17 cellular contexts compared by ENCODE assay signal in the genomic region with DNA sequence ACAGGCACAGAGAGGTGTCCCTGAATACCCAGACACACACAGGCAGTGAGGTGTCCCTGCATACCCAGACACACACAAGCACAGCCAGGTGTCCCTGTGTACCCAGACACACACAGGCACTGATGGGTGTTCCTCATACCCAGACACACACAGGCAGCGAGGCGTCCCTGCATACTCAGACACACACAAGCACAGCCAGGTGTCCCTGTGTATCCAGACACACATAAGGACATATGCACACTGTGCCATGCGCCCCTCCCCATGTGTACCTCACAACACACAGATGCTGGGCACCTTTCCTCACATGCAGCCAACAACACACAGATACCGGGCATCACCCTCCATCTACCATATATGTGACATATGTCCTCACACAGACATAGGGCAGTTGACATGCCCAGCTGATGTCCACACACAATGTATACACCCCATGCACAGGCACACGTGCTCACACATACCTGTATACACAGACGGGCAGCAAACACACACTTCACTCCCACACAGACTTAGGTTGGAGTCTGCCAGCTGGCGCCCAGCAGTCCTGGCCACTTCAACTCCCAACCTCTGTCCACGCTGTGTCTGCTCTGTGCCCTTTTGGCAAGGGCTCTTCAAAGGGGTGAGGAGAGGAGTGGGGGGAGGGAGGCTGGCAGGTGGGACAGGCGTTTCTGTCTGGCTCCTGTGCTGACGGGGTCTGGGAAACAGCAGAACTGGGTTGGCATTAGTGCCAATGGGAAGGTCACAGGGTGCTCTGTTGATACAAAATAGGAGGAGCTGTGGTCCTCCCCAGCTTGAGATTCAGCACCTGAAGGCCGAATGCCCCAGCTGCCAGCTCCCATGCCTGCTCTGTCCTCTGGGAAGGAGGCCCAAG.
DNase-seq lines count a peak whose midpoint lies in the region; ATAC-seq and TF ChIP-seq lines count a peak whose summit lies in the region.
"Had no signal": no experiment of that assay in that cellular context is flagged by ENCODE, and none has a peak within 500 bp of the region (broad histone marks: within the 10 kb centered on the region; RNA-seq: fewer than 3 reads in every experiment).

No MANE protein-coding gene starts in this region.

- peak overlapping the region; percentile 49 for H3K14ac ChIP-seq in neuronal stem cell (ENCODE audit: low read length)

- H2BK120ac ChIP-seq in neuronal stem cell (ENCODE audit: low read depth, low read length): no peak overlapping the region

- H2AK5ac ChIP-seq in neuronal stem cell (ENCODE audit: low read depth, low read length): peak overlapping the region; percentile 74

- peak overlapping the region; percentile 71 for H3K18ac ChIP-seq in neuronal stem cell (ENCODE audit: low read length)

- peak overlapping the region; percentile 22 for H3K23ac ChIP-seq in neuronal stem cell (ENCODE audit: low read depth, low read length, poor library complexity)

- H3K9me3 ChIP-seq in heart left ventricle: peaks cover 0 to 10% (median 0%) of the 10 kb centered on the region in 12 donors
- H3K9me3 ChIP-seq in neuronal stem cell (replicated peaks in 1 of 2; ENCODE audit: control insufficient read depth in 2 of 2, insufficient read depth in 1 of 2, low read depth in 1 of 2, low read length in 2 of 2): no peaks in the 10 kb centered on the region
- H3K9me3 ChIP-seq: A549, Caco-2, SK-N-SH had no signal

- DNase-seq in NCI-H524 (lab: John Stamatoyannopoulos, UW) (peak; percentile 22 to 40), NCI-H524 treated with DMSO at 0.1 percent for 48 hours (lab: John Stamatoyannopoulos, UW) (no peak), NCI-H1105 treated with DMSO at 0.1 percent for 48 hours (lab: John Stamatoyannopoulos, UW) (peak; percentile 44), heart left ventricle (peak in 1 of 5 donors; percentile 45), neuronal stem cell (ENCODE audit: low spot score) (no peak), C1 segment of cervical spinal cord (lab: John Stamatoyannopoulos, UW) (no peak), substantia nigra (lab: John Stamatoyannopoulos, UW) (no peak)
- DNase-seq: GF-D8, GM23248, KBM-7, NCI-H187, NCI-H2171 treated with DMSO at 0.1 percent for 48 hours, NCI-H69, SK-N-SH had no signal

- no peaks in the 10 kb centered on the region for H3K36me3 ChIP-seq in heart left ventricle
- no peaks in the 10 kb centered on the region for H3K36me3 ChIP-seq in neuronal stem cell (replicated peaks in 1 of 2; ENCODE audit: control insufficient read depth in 2 of 2, insufficient read depth in 2 of 2, low read length in 2 of 2)

- peaks cover 0 to 17% (median 0%) of the 10 kb centered on the region in 9 donors for H3K27me3 ChIP-seq in heart left ventricle
- H3K27me3 ChIP-seq in neuronal stem cell (ENCODE audit: control insufficient read depth in 3 of 3, insufficient read depth in 3 of 3, low read depth in 1 of 3, low read length in 3 of 3): peaks cover 0 to 16% (median 0%) of the 10 kb centered on the region in 3 experiments

- H3K4me2 ChIP-seq in neuronal stem cell (ENCODE audit: insufficient read depth, low read length, poor library complexity, severe bottlenecking): no peak overlapping the region
- H3K4me2 ChIP-seq: A549, SK-N-SH had no signal

- no peak overlapping the region for H2BK15ac ChIP-seq in neuronal stem cell (ENCODE audit: low read length)

- H3K4me1 ChIP-seq in heart left ventricle (peaks cover 0 to 3% (median 0%) of the 10 kb centered on the region in 12 donors), neuronal stem cell (ENCODE audit: control insufficient read depth in 2 of 2, insufficient read depth in 1 of 2, low read depth in 1 of 2, low read length in 2 of 2) (peaks cover 0 to 3% of the 10 kb centered on the region in 2 donors)
- H3K4me1 ChIP-seq: A549, Caco-2 had no signal

- TF ChIP-seq POLR2A in heart left ventricle (IDR thresholded peaks at IDR 0.05): no peak

- no peak for TF ChIP-seq CTCF in heart left ventricle (IDR thresholded peaks at IDR 0.05)

- H2AFZ ChIP-seq in neuronal stem cell (ENCODE audit: low read length): no peak overlapping the region
- H2AFZ ChIP-seq: GM23248 had no signal

- ATAC-seq in heart left ventricle (peak in 3 of 4 donors; percentile 66 to 80 (median 71)), HG02588 (IDR thresholded peaks at IDR 0.05; ENCODE audit: unreplicated experiment) (no peak)

- peak overlapping the region; percentile 46 for H2BK12ac ChIP-seq in neuronal stem cell (ENCODE audit: low read length)

- H3K4me3 ChIP-seq in heart left ventricle (no peak overlapping the region), neuronal stem cell (ENCODE audit: low read length in 2 of 2) (no peak overlapping the region)
- H3K4me3 ChIP-seq: A549, GM23248 had no signal

- H2BK5ac ChIP-seq in neuronal stem cell (ENCODE audit: low read length): no peak overlapping the region

- H3K9ac ChIP-seq in neuronal stem cell (ENCODE audit: low read depth, low read length, poor library complexity): peak overlapping the region; percentile 66
- H3K9ac ChIP-seq: GM23248, SK-N-SH had no signal

- H3K27ac ChIP-seq in heart left ventricle: no peak overlapping the region
- H3K27ac ChIP-seq in neuronal stem cell (replicated peaks; ENCODE audit: low read length): no peak overlapping the region
- H3K27ac ChIP-seq in substantia nigra (ENCODE audit: low read depth, low read length, poor library complexity, severe bottlenecking): no peak overlapping the region
- H3K27ac ChIP-seq: A549, GM23248 had no signal

- H4K91ac ChIP-seq in neuronal stem cell (ENCODE audit: low read depth, low read length, poor library complexity): peak overlapping the region; percentile 34

- intact Hi-C loops in heart left ventricle (cut with DNase I): loop anchor here in 1 of 10 donors (10.0 kb wide), 1 partner anchor 55 kb away; no protein-coding TSS in a partner anchor

- H4K8ac ChIP-seq in neuronal stem cell (ENCODE audit: low read depth, low read length): no peak overlapping the region

- WGBS in heart left ventricle, 4 donors: 68 to 77% (median 73%) methylated on average over 10 to 11 of the region's 11 CpGs
- no CpG with 5 or more reads among the region's 11 CpGs for WGBS in neuronal stem cell (ENCODE audit: extremely low coverage in 2 of 2, insufficient read length in 2 of 2, insufficient replicate concordance in 1 of 2), 2 donors

- no peak overlapping the region for H3K4ac ChIP-seq in neuronal stem cell (ENCODE audit: low read length)

- no peaks in the 10 kb centered on the region for H3K79me1 ChIP-seq in neuronal stem cell (ENCODE audit: low read depth, low read length)

Comparison
In these comparisons a context has a peak if more than half of its experiments do, and no peak if none do; other contexts are left out.
1. DNase-seq: peak in NCI-H524 (2 of 2) and NCI-H1105 treated with DMSO at 0.1 percent for 48 hours (single experiment); none in NCI-H524 treated with DMSO at 0.1 percent for 48 hours (single experiment), neuronal stem cell (single experiment), C1 segment of cervical spinal cord (0 of 14) and substantia nigra (0 of 49).